Comparison of ENCODE assay signal across 8 cellular contexts in genomic region chr11:63769719-63770443, GRCh38. TPM values are rescaled to one million over a fixed set of nuclear protein-coding genes. Genes with fewer than 3 reads are reported as not detected.
DNase-seq lines count a peak whose midpoint lies in the region; ATAC-seq, FAIRE-seq and TF ChIP-seq lines count a peak whose summit lies in the region.

No MANE protein-coding gene starts in this region.

- 34% methylated on average over 7 of the region's 35 CpGs for WGBS in right lobe of liver (ENCODE audit: insufficient coverage, low coverage, low lambda C conversion rate, missing lambda C conversion rate)

- peaks cover 22% of the 10 kb centered on the region for H3K4me1 Mint-ChIP-seq in type B pancreatic cell (ENCODE audit: unreplicated experiment)

- H3K27ac ChIP-seq in right lobe of liver = peak overlapping the region in 2 of 3 donors; percentile 38 to 67

- TF ChIP-seq POLR2A in right lobe of liver (IDR thresholded peaks at IDR 0.05) = no peak
- no peak for TF ChIP-seq POLR2A in GM12891 (IDR thresholded peaks at IDR 0.05; ENCODE audit: low read depth, low read length)

- POLR2A ChIA-PET in GM10248 (lab: Yijun Ruan, JAX) = no interaction called here

- CTCF ChIA-PET in GM10248 (lab: Yijun Ruan, JAX) = interaction anchor here (0.7 to 3.6 kb wide), 7 partner anchors 9 to 381 kb away, joined by 3 to 27 read pairs (median 5); partner anchors contain the start of genes MARK2 and SPINDOC

- no peaks in the 10 kb centered on the region for H3K27me3 ChIP-seq in right lobe of liver

- H3K27me3 Mint-ChIP-seq in type B pancreatic cell = peaks cover 23% of the 10 kb centered on the region

- H3K27ac Mint-ChIP-seq in type B pancreatic cell = peak overlapping the region; percentile 74

- DNase-seq in Right ventricle myocardium superior (no peak), Right ventricle myocardium inferior (ENCODE audit: missing footprints) (no peak), astrocyte of the spinal cord (ENCODE audit: low read depth, low spot score) (peak; percentile 12), right lobe of liver (peak in 2 of 3 donors; percentile 19 to 23), type B pancreatic cell (ENCODE audit: extremely low spot score, unreplicated experiment) (no peak), HT-29 (ENCODE audit: low spot score) (no peak), GM12891 (ENCODE audit: insufficient read length, low spot score) (no peak), GM10248 (ENCODE audit: extremely low spot score) (no peak)

- ATAC-seq in Right ventricle myocardium superior (ENCODE audit: poor library complexity) (peak; percentile 1), Right ventricle myocardium inferior (no peak), right lobe of liver (no peak)

- no peak for FAIRE-seq in GM12891 (lab: Jason Lieb, UNC)

- no peaks in the 10 kb centered on the region for H3K9me3 ChIP-seq in right lobe of liver

- peak overlapping the region; percentile 89 for H3K4me3 ChIP-seq in astrocyte of the spinal cord (ENCODE audit: low read depth, low read length)
- peak overlapping the region; percentile 64 to 83 (median 64) for H3K4me3 ChIP-seq in right lobe of liver

- peaks cover 0 to 20% (median 9%) of the 10 kb centered on the region in 4 donors for H3K4me1 ChIP-seq in right lobe of liver

- H3K9me3 Mint-ChIP-seq in type B pancreatic cell = no peaks in the 10 kb centered on the region

- H3K4me3 Mint-ChIP-seq in type B pancreatic cell = peak overlapping the region; percentile 87

- no peak for TF ChIP-seq CTCF in astrocyte of the spinal cord (IDR thresholded peaks at IDR 0.05; ENCODE audit: low read depth, low read length)
- TF ChIP-seq CTCF in right lobe of liver (IDR thresholded peaks at IDR 0.05) = no peak
- TF ChIP-seq CTCF in type B pancreatic cell (conservative IDR thresholded peaks at IDR 0.05) = no peak
- no peak for TF ChIP-seq CTCF in GM10248 (IDR thresholded peaks at IDR 0.05; ENCODE audit: control extremely low read depth, extremely low read depth, low read depth, missing control alignments)

- peaks cover 4% of the 10 kb centered on the region for H3K36me3 Mint-ChIP-seq in type B pancreatic cell

- in situ Hi-C loops in astrocyte of the spinal cord (cut with HindIII; ENCODE audit: low sequenced_read_pairs) = no loop called here

- intact Hi-C loops in Right ventricle myocardium superior (cut with DNase I) (loop anchor here (2.0 kb wide), 1 partner anchor 43 kb away; the partner anchor contains the start of gene SPINDOC), Right ventricle myocardium inferior (cut with DNase I) (loop anchor here (5.0 to 10.0 kb wide), 2 partner anchors 177 to 385 kb away; no protein-coding TSS in a partner anchor), right lobe of liver (cut with DNase I) (loop anchor here (10.0 kb wide), 2 partner anchors 155 to 175 kb away; no protein-coding TSS in a partner anchor)

- H3K36me3 ChIP-seq in right lobe of liver = no peaks in the 10 kb centered on the region

TF ChIP-seq in GM12891, 5 proteins besides CTCF, POLR2A, EP300 and RAD21:
- TF ChIP-seq POU2F2 (IDR thresholded peaks at IDR 0.05; ENCODE audit: low read depth, low read length) (no peak), PAX5 (IDR thresholded peaks at IDR 0.05; ENCODE audit: insufficient read depth, low read length, severe bottlenecking) (no peak), POLR2AphosphoS5 (IDR thresholded peaks at IDR 0.05; ENCODE audit: low read depth, low read length) (no peak), TAF1 (IDR thresholded peaks at IDR 0.05; ENCODE audit: low read depth, low read length) (no peak), SPI1 (IDR thresholded peaks at IDR 0.05; ENCODE audit: low read depth, low read length) (no peak)

RNA-seq across cellular contexts. Expression of gene ZFTA, which starts 1.3 kb away (rescaled TPM):
- 12.5 TPM for total RNA-seq in Right ventricle myocardium superior
- 12.6 TPM for total RNA-seq in Right ventricle myocardium inferior
- total RNA-seq in right lobe of liver = 10 to 100 TPM in 1 of 6 experiments, 1 to 10 TPM in 5; 4.8 to 10.7 (median 6.6) TPM
- total RNA-seq in type B pancreatic cell (ENCODE audit: low replicate concordance) = 21.1 and 41.7 TPM in 2 replicates
- 22.1 and 35.2 TPM in 2 replicates for total RNA-seq in HT-29 (2014; rRNA removed; shearing (Covaris generic))
- 1.5 TPM for polyA plus RNA-seq in GM12891 (2012; ENCODE audit: low read depth, missing spikeins)

RNA-seq across cellular contexts. Expression of gene SPINDOC, which starts 43.4 kb away (rescaled TPM):
- 11.3 TPM for total RNA-seq in Right ventricle myocardium superior
- 11.9 TPM for total RNA-seq in Right ventricle myocardium inferior
- total RNA-seq in right lobe of liver = 1 to 10 TPM; 2.2 to 5.0 (median 2.7) TPM
- total RNA-seq in type B pancreatic cell (ENCODE audit: low replicate concordance) = 33.7 and 61.6 TPM in 2 replicates
- 37.6 and 44.9 TPM in 2 replicates for total RNA-seq in HT-29 (2014; rRNA removed; shearing (Covaris generic))
- 17.0 TPM for polyA plus RNA-seq in GM12891 (2012; ENCODE audit: low read depth, missing spikeins)

Comparison
In these comparisons a context has a peak if more than half of its experiments do, and no peak if none do; other contexts are left out.
1. DNase-seq: peak in astrocyte of the spinal cord (single experiment) and right lobe of liver (2 of 3); none in Right ventricle myocardium superior (single experiment), Right ventricle myocardium inferior (single experiment), type B pancreatic cell (single experiment), HT-29 (single experiment), GM12891 (single experiment) and GM10248 (single experiment).